ENCODE assay signal across 16 cellular contexts in the genomic region with DNA sequence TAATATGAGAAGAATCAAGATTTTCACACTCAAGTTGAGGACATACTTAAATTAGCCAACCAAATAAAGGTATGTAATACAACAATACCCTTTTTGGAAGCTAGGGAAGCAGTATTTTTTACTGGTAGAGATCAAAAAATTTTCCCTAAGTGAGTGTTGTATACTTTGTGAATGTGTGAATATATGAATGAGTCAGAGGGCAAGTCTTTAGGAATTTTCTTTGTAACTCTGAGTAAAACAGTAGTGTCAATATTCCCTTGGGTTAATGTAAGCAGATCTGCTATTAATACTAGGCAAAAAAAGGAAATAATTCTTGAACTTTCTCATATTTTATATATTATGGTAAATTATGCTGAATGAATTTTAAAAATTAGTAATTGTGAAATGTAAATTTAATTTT.
DNase-seq lines count a peak whose midpoint lies in the region; ATAC-seq, FAIRE-seq and TF ChIP-seq lines count a peak whose summit lies in the region.
"Had no signal": no experiment of that assay in that cellular context is flagged by ENCODE, and none has a peak within 500 bp of the region (broad histone marks: within the 10 kb centered on the region; RNA-seq: fewer than 3 reads in every experiment).

No MANE protein-coding gene starts in this region.

- H2AFZ ChIP-seq in GM23248, result no peak overlapping the region
- H2AFZ ChIP-seq: GM23338 had no signal

- H3K27ac ChIP-seq in GM23248 (no peak overlapping the region), foreskin keratinocyte (no peak overlapping the region)
- H3K27ac ChIP-seq: BLaER1 treated with 17β-estradiol and CSF1 and Interleukin-3, amounts not matched to agents 10 nM and 100 nM; HL-60 had no signal

- H3K9ac ChIP-seq in GM23248, result no peak overlapping the region
- H3K9ac ChIP-seq: BLaER1 treated with 17β-estradiol and CSF1 and Interleukin-3, amounts not matched to agents 10 nM and 100 nM had no signal

- H3K4me2 ChIP-seq in GM23248 (ENCODE audit: unreplicated experiment), result no peak overlapping the region
- H3K4me2 ChIP-seq: BLaER1 treated with 17β-estradiol and CSF1 and Interleukin-3, amounts not matched to agents 10 nM and 100 nM; GM23338 had no signal

- H3K27me3 ChIP-seq in GM23248 (replicated peaks; ENCODE audit: insufficient read depth) (no peaks in the 10 kb centered on the region), foreskin keratinocyte (no peaks in the 10 kb centered on the region)
- H3K27me3 ChIP-seq: BLaER1 treated with 17β-estradiol and CSF1 and Interleukin-3, amounts not matched to agents 10 nM and 100 nM had no signal

- FAIRE-seq in HTR-8/SVneo (lab: Jason Lieb, UNC), result no peak
- FAIRE-seq: GM12878, H54, HepG2 had no signal

- no peaks in the 10 kb centered on the region for H3K79me2 ChIP-seq in GM23248 (ENCODE audit: insufficient read depth)

- in situ Hi-C loops in GM23248 (cut with MboI), result no loop called here

- TF ChIP-seq CTCF in foreskin keratinocyte (conservative IDR thresholded peaks at IDR 0.05), result no peak

- H3K9me3 ChIP-seq in GM23248 (ENCODE audit: low read depth), result no peaks in the 10 kb centered on the region
- H3K9me3 ChIP-seq: BLaER1 treated with 17β-estradiol and CSF1 and Interleukin-3, amounts not matched to agents 10 nM and 100 nM had no signal

- no peaks in the 10 kb centered on the region for H3F3A ChIP-seq in GM23248 (ENCODE audit: insufficient read depth)

- H3K4me1 ChIP-seq in GM23248 (ENCODE audit: insufficient read depth), result no peaks in the 10 kb centered on the region
- H3K4me1 ChIP-seq in foreskin keratinocyte, result no peaks in the 10 kb centered on the region
- H3K4me1 ChIP-seq: BLaER1 treated with 17β-estradiol and CSF1 and Interleukin-3, amounts not matched to agents 10 nM and 100 nM had no signal

- peak; percentile 28 for DNase-seq in GM23248
- DNase-seq in RKO (ENCODE audit: low spot score), result peak; percentile 35
- peak; percentile 16 to 39 for DNase-seq in foreskin keratinocyte
- no peak for DNase-seq in activated CD4-positive, CD25-positive, alpha-beta regulatory T cell treated with anti-CD3 and anti-CD28 coated beads, Interleukin-2, amount 50 U/mL, for 72 hours
- DNase-seq in HTR-8/SVneo (ENCODE audit: insufficient read length, low spot score), result no peak
- DNase-seq: Calu3; CD8-positive, alpha-beta T cell; DMS79 treated with DMSO at 0.1 percent for 48 hours; HCEC 1CT had no signal

- ATAC-seq in foreskin keratinocyte (peak; percentile 56), GM21737 (IDR thresholded peaks at IDR 0.05; ENCODE audit: unreplicated experiment) (no peak)
- ATAC-seq: CD8-positive, alpha-beta T cell; GM12878; GM23338; HepG2 had no signal

- no peak overlapping the region for H3K4me3 ChIP-seq in GM23248
- H3K4me3 ChIP-seq: BLaER1 treated with 17β-estradiol and CSF1 and Interleukin-3, amounts not matched to agents 10 nM and 100 nM; GM12878; GM23338 had no signal

- H4K20me1 ChIP-seq in GM23248 (ENCODE audit: insufficient read depth), result no peaks in the 10 kb centered on the region
- H4K20me1 ChIP-seq: BLaER1 treated with 17β-estradiol and CSF1 and Interleukin-3, amounts not matched to agents 10 nM and 100 nM had no signal

- H3K36me3 ChIP-seq in GM23248 (ENCODE audit: low read depth), result no peaks in the 10 kb centered on the region
- H3K36me3 ChIP-seq: BLaER1 treated with 17β-estradiol and CSF1 and Interleukin-3, amounts not matched to agents 10 nM and 100 nM had no signal

- no peaks in the 10 kb centered on the region for H3K9me2 ChIP-seq in GM23248 (ENCODE audit: insufficient read depth)

Comparison
In these comparisons a context has a peak if more than half of its experiments do, and no peak if none do; other contexts are left out.
1. DNase-seq: peak in GM23248 (single experiment), RKO (single experiment) and foreskin keratinocyte (2 of 2); none in activated CD4-positive, CD25-positive, alpha-beta regulatory T cell treated with anti-CD3 and anti-CD28 coated beads, Interleukin-2, amount 50 U/mL, for 72 hours (single experiment) and HTR-8/SVneo (single experiment).